8 cellular contexts compared by ENCODE assay signal in genomic region chr3:109023656-109024254, GRCh38.
DNase-seq lines count a peak whose midpoint lies in the region; ATAC-seq, FAIRE-seq and TF ChIP-seq lines count a peak whose summit lies in the region.

No MANE protein-coding gene starts in this region.

- H3K36me3 Mint-ChIP-seq in astrocyte (ENCODE audit: low read depth, unreplicated experiment): no peaks in the 10 kb centered on the region
- no peaks in the 10 kb centered on the region for H3K36me3 Mint-ChIP-seq in activated T-helper 1 cell treated with anti-CD3 and anti-CD28 coated beads, Interleukin-12 subunit alpha, Interleukin-12 subunit beta, Interleukin-2, Interleukin-4 antibody, amounts not matched to agents 30 ng/mL and 10 ng/mL and 1 ng/mL, durations not matched to agents 14 hours and 24 hours and 36 hours (ENCODE audit: low read depth)

- ATAC-seq in GM19468 (IDR thresholded peaks at IDR 0.05; ENCODE audit: extremely low read depth, unreplicated experiment) (peak; percentile 74), Panc1 (peak; percentile 86; the same call in 1 of the 2 replicates)

- DNase-seq in EL (peak; percentile 41), HK-2 (ENCODE audit: unreplicated experiment) (peak; percentile 31), Panc1 (ENCODE audit: low read depth, low spot score) (no peak), astrocyte (ENCODE audit: low read depth) (peak; percentile 25), iPS-NIHi7 (ENCODE audit: extremely low spot score) (peak; percentile 27)
- peak; percentile 21 for DNase-seq in stimulated activated CD4-positive, alpha-beta T cell treated with anti-CD3 and anti-CD28 coated beads, Interleukin-1b, Interleukin-23, amount 100 ng/mL, for 48 hours
- no peak for DNase-seq in activated T-helper 1 cell treated with anti-CD3 and anti-CD28 coated beads, Interleukin-12 subunit alpha, Interleukin-12 subunit beta, Interleukin-2, Interleukin-4 antibody, amounts not matched to agents 30 ng/mL and 10 ng/mL and 1 ng/mL, durations not matched to agents 14 hours and 24 hours and 36 hours (ENCODE audit: low spot score)

- H3K9me3 ChIP-seq in Panc1 (ENCODE audit: control insufficient read depth, insufficient read depth, low read depth, low read length) (no peaks in the 10 kb centered on the region), astrocyte (ENCODE audit: insufficient read depth, low read depth, low read length) (no peaks in the 10 kb centered on the region)

- H3K4me1 ChIP-seq in Panc1 (ENCODE audit: control insufficient read depth, insufficient read depth, low read length) (no peaks in the 10 kb centered on the region), astrocyte (ENCODE audit: insufficient read depth, low read length) (no peaks in the 10 kb centered on the region)

- H3K27ac ChIP-seq in Panc1 (ENCODE audit: low read length) (no peak overlapping the region), astrocyte (ENCODE audit: low read depth, low read length) (no peak overlapping the region)

- H3K9me3 Mint-ChIP-seq in astrocyte (ENCODE audit: unreplicated experiment): no peaks in the 10 kb centered on the region
- no peaks in the 10 kb centered on the region for H3K9me3 Mint-ChIP-seq in activated T-helper 1 cell treated with anti-CD3 and anti-CD28 coated beads, Interleukin-12 subunit alpha, Interleukin-12 subunit beta, Interleukin-2, Interleukin-4 antibody, amounts not matched to agents 30 ng/mL and 10 ng/mL and 1 ng/mL, durations not matched to agents 14 hours and 24 hours and 36 hours

- H2AFZ ChIP-seq in astrocyte (ENCODE audit: low read depth, low read length): no peak overlapping the region

- H3K4me3 ChIP-seq in Panc1 (ENCODE audit: low read depth in 2 of 2, low read length in 2 of 2) (no peak overlapping the region), astrocyte (ENCODE audit: insufficient read depth, low read depth, low read length) (no peak overlapping the region)

- BruUV-seq in Panc1 (replicated peaks; lab: Mats Ljungman, UMichigan): no TSS peak

- intact Hi-C loops in Panc1 (cut with micrococcal nuclease; ENCODE audit: unreplicated experiment): loop anchor here (2.0 kb wide), 1 partner anchor 59 kb away; no protein-coding TSS in a partner anchor
- intact Hi-C loops in activated T-helper 1 cell treated with anti-CD3 and anti-CD28 coated beads, Interleukin-12 subunit alpha, Interleukin-12 subunit beta, Interleukin-2, Interleukin-4 antibody, amounts not matched to agents 30 ng/mL and 10 ng/mL and 1 ng/mL, durations not matched to agents 14 hours and 24 hours and 36 hours (cut with micrococcal nuclease): loop anchor here (1.0 kb wide), 1 partner anchor 59 kb away; no protein-coding TSS in a partner anchor

- no peak overlapping the region for H3K27ac Mint-ChIP-seq in astrocyte (ENCODE audit: unreplicated experiment)
- no peak overlapping the region for H3K27ac Mint-ChIP-seq in activated T-helper 1 cell treated with anti-CD3 and anti-CD28 coated beads, Interleukin-12 subunit alpha, Interleukin-12 subunit beta, Interleukin-2, Interleukin-4 antibody, amounts not matched to agents 30 ng/mL and 10 ng/mL and 1 ng/mL, durations not matched to agents 14 hours and 24 hours and 36 hours

- H3K4me1 Mint-ChIP-seq in astrocyte (ENCODE audit: low read depth, unreplicated experiment): no peaks in the 10 kb centered on the region
- H3K4me1 Mint-ChIP-seq in activated T-helper 1 cell treated with anti-CD3 and anti-CD28 coated beads, Interleukin-12 subunit alpha, Interleukin-12 subunit beta, Interleukin-2, Interleukin-4 antibody, amounts not matched to agents 30 ng/mL and 10 ng/mL and 1 ng/mL, durations not matched to agents 14 hours and 24 hours and 36 hours (ENCODE audit: low read depth): no peaks in the 10 kb centered on the region

- H3K27me3 ChIP-seq in Panc1 (ENCODE audit: control insufficient read depth, insufficient read depth, low read length) (peaks cover 3% of the 10 kb centered on the region; the same call in 1 of the 2 replicates), astrocyte (ENCODE audit: insufficient read depth, low read length) (no peaks in the 10 kb centered on the region)

- H3K36me3 ChIP-seq in Panc1 (ENCODE audit: control insufficient read depth, insufficient read depth, low read length) (no peaks in the 10 kb centered on the region), astrocyte (ENCODE audit: insufficient read depth, low read length) (no peaks in the 10 kb centered on the region)

- H3K27me3 Mint-ChIP-seq in astrocyte (ENCODE audit: low read depth, unreplicated experiment): no peaks in the 10 kb centered on the region
- H3K27me3 Mint-ChIP-seq in activated T-helper 1 cell treated with anti-CD3 and anti-CD28 coated beads, Interleukin-12 subunit alpha, Interleukin-12 subunit beta, Interleukin-2, Interleukin-4 antibody, amounts not matched to agents 30 ng/mL and 10 ng/mL and 1 ng/mL, durations not matched to agents 14 hours and 24 hours and 36 hours (ENCODE audit: insufficient read depth): peaks cover 3% of the 10 kb centered on the region

- no peaks in the 10 kb centered on the region for H3K79me2 ChIP-seq in astrocyte (ENCODE audit: insufficient read depth, low read length)

- H3K9ac ChIP-seq in astrocyte (ENCODE audit: low read length): no peak overlapping the region

- CTCF ChIA-PET in Panc1 (lab: Charles Lee): interaction anchor here (0.5 to 1.7 kb wide), 7 partner anchors 36 to 375 kb away, joined by 3 to 18 read pairs (median 4); no protein-coding TSS in a partner anchor

- TF ChIP-seq CTCF in Panc1 (IDR thresholded peaks at IDR 0.05) (peak; percentile 77; the same call in 1 of the 2 replicates), astrocyte (IDR thresholded peaks at IDR 0.05; ENCODE audit: insufficient read depth, low read depth, low read length) (peak; percentile 88)

- no peaks in the 10 kb centered on the region for H4K20me1 ChIP-seq in astrocyte (ENCODE audit: insufficient read depth, low read length)

- POLR2A ChIA-PET in Panc1 (lab: Charles Lee): no interaction called here

- no peak overlapping the region for H3K4me3 Mint-ChIP-seq in astrocyte (ENCODE audit: unreplicated experiment)
- no peak overlapping the region for H3K4me3 Mint-ChIP-seq in activated T-helper 1 cell treated with anti-CD3 and anti-CD28 coated beads, Interleukin-12 subunit alpha, Interleukin-12 subunit beta, Interleukin-2, Interleukin-4 antibody, amounts not matched to agents 30 ng/mL and 10 ng/mL and 1 ng/mL, durations not matched to agents 14 hours and 24 hours and 36 hours

- H3K4me2 ChIP-seq in astrocyte (ENCODE audit: low read length): no peak overlapping the region

- in situ Hi-C loops in Panc1 (cut with HindIII; ENCODE audit: low pct_unique_long_range_greater_than_20kb, low sequenced_read_pairs): no loop called here

- peak; percentile 81 for FAIRE-seq in astrocyte (lab: Jason Lieb, UNC)

Comparison
In these comparisons a context has a peak if more than half of its experiments do, and no peak if none do; other contexts are left out.
1. DNase-seq: peak in EL (single experiment), HK-2 (single experiment), astrocyte (single experiment), iPS-NIHi7 (single experiment) and stimulated activated CD4-positive, alpha-beta T cell treated with anti-CD3 and anti-CD28 coated beads, Interleukin-1b, Interleukin-23, amount 100 ng/mL, for 48 hours (single experiment); none in Panc1 (single experiment) and activated T-helper 1 cell treated with anti-CD3 and anti-CD28 coated beads, Interleukin-12 subunit alpha, Interleukin-12 subunit beta, Interleukin-2, Interleukin-4 antibody, amounts not matched to agents 30 ng/mL and 10 ng/mL and 1 ng/mL, durations not matched to agents 14 hours and 24 hours and 36 hours (single experiment).